7 cellular contexts compared by ENCODE assay signal in genomic region chr7:141585592-141586510, GRCh38.
DNase-seq lines count a peak whose midpoint lies in the region; ATAC-seq and TF ChIP-seq lines count a peak whose summit lies in the region.

No MANE protein-coding gene starts in this region.

- H3K27me3 ChIP-seq in iPS-15b (ENCODE audit: control insufficient read depth, insufficient read depth, low read length) = no peaks in the 10 kb centered on the region

- peaks cover 31% of the 10 kb centered on the region for H3K4me1 ChIP-seq in iPS-15b (ENCODE audit: control insufficient read depth, insufficient read depth, low read length)

- ATAC-seq in GM18868 (IDR thresholded peaks at IDR 0.05; ENCODE audit: unreplicated experiment) = peak; percentile 98
- ATAC-seq in HG02623 (IDR thresholded peaks at IDR 0.05; ENCODE audit: unreplicated experiment) = peak; percentile 92
- peak; percentile 90 for ATAC-seq in SK-N-SH treated with all-trans-retinoic acid at 6 μM for 48 hours

- no peaks in the 10 kb centered on the region for H3K9me3 ChIP-seq in iPS-15b (ENCODE audit: control insufficient read depth, insufficient read depth, low read length)

- H3K4me3 ChIP-seq in iPS-15b (ENCODE audit: low read depth, low read length) = no peak overlapping the region

- H3K36me3 ChIP-seq in iPS-15b (ENCODE audit: control insufficient read depth, insufficient read depth, low read length) = peaks cover 8% of the 10 kb centered on the region

- DNase-seq in anterior cingulate cortex (lab: John Stamatoyannopoulos, UW) = no peak
- no peak for DNase-seq in retina
- no peak for DNase-seq in NCI-H82 treated with DMSO at 0.1 percent for 48 hours (lab: John Stamatoyannopoulos, UW; ENCODE audit: unreplicated experiment)

- H3K9ac ChIP-seq in iPS-15b (ENCODE audit: low read depth, low read length) = peak overlapping the region; percentile 70

TF ChIP-seq in SK-N-SH treated with all-trans-retinoic acid at 6 μM for 48 hours, 23 proteins besides CTCF, POLR2A, EP300 and RAD21:
- TF ChIP-seq CSDC2 (CRISPR knock-in tag; IDR thresholded peaks at IDR 0.05) (no peak), ISL1 (CRISPR knock-in tag; IDR thresholded peaks at IDR 0.05) (peak; percentile 20; the same call in 1 of the 2 replicates)
TF ChIP-seq in SK-N-SH treated with all-trans-retinoic acid at 6 μM for 48 hours: peak in this region for 1.
